ENCODE assay signal across 8 cellular contexts in genomic region chr7:34091330-34091917, GRCh38.
DNase-seq lines count a peak whose midpoint lies in the region; ATAC-seq and TF ChIP-seq lines count a peak whose summit lies in the region.

No MANE protein-coding gene starts in this region.

- H3F3A ChIP-seq in GM23248 (ENCODE audit: insufficient read depth) (peaks cover 24% of the 10 kb centered on the region), PC-9 (ENCODE audit: insufficient read depth, low read depth) (no peaks in the 10 kb centered on the region)

- H3K9me3 ChIP-seq in BE2C (no peaks in the 10 kb centered on the region), GM23248 (ENCODE audit: low read depth) (no peaks in the 10 kb centered on the region), PC-9 (ENCODE audit: insufficient read depth, low read depth) (no peaks in the 10 kb centered on the region), upper lobe of right lung (no peaks in the 10 kb centered on the region)

- POLR2A ChIA-PET in PC-9 (lab: Charles Lee; ENCODE audit: unreplicated experiment): no interaction called here

- H3K4me1 ChIP-seq in BE2C (no peaks in the 10 kb centered on the region), GM23248 (ENCODE audit: insufficient read depth) (peaks cover 14% of the 10 kb centered on the region), PC-9 (replicated peaks; ENCODE audit: insufficient read depth) (no peaks in the 10 kb centered on the region), upper lobe of right lung (no peaks in the 10 kb centered on the region)

- H3K79me2 ChIP-seq in GM23248 (ENCODE audit: insufficient read depth): 0 out of 2 replicates have a peak, but pooled peaks cover 9% of the 10 kb centered on the region
- H3K79me2 ChIP-seq in PC-9 (ENCODE audit: low read depth): no peaks in the 10 kb centered on the region

- H2AFZ ChIP-seq in GM23248 (no peak overlapping the region), PC-9 (no peak overlapping the region)

- ATAC-seq in upper lobe of right lung: peak; percentile 56

- intact Hi-C loops in PC-9 (cut with micrococcal nuclease; ENCODE audit: unreplicated experiment): no loop called here
- intact Hi-C loops in upper lobe of right lung (cut with DNase I): no loop called here
- intact Hi-C loops in lower leg skin (cut with DNase I; ENCODE audit: low total_unique reads): no loop called here

- DNase-seq in BE2C (peak; percentile 14), GM23248 (peak; percentile 70), PC-9 (no peak), fibroblast of mammary gland (ENCODE audit: low read depth) (peak; percentile 81), upper lobe of right lung (no peak), lower leg skin (ENCODE audit: low spot score in 2 of 2) (no peak), middle frontal gyrus (ENCODE audit: extremely low spot score, low spot score) (no peak), NCI-H524 treated with DMSO at 0.1 percent for 48 hours (lab: John Stamatoyannopoulos, UW) (no peak)

- H3K4me3 ChIP-seq in BE2C (ENCODE audit: low read depth, low read length) (no peak overlapping the region), GM23248 (no peak overlapping the region), PC-9 (no peak overlapping the region), fibroblast of mammary gland (ENCODE audit: control insufficient read depth, low read depth, low read length) (no peak overlapping the region), upper lobe of right lung (no peak overlapping the region), lower leg skin (ENCODE audit: low read depth, poor library complexity, severe bottlenecking) (no peak overlapping the region)

- H3K27me3 ChIP-seq in BE2C (no peaks in the 10 kb centered on the region), GM23248 (replicated peaks; ENCODE audit: insufficient read depth) (no peaks in the 10 kb centered on the region), PC-9 (ENCODE audit: insufficient read depth, low read depth) (no peaks in the 10 kb centered on the region), upper lobe of right lung (no peaks in the 10 kb centered on the region)

- BruUV-seq in PC-9 (replicated peaks; lab: Mats Ljungman, UMichigan): no TSS peak

- peak; percentile 47 for TF ChIP-seq CTCF in BE2C (IDR thresholded peaks at IDR 0.05; ENCODE audit: low read depth, low read length)
- TF ChIP-seq CTCF in PC-9 (conservative IDR thresholded peaks at IDR 0.05): peak; percentile 88
- TF ChIP-seq CTCF in fibroblast of mammary gland (conservative IDR thresholded peaks at IDR 0.05; ENCODE audit: control insufficient read depth, insufficient read depth, low read depth, low read length): peak; percentile 63
- peak; percentile 42 for TF ChIP-seq CTCF in upper lobe of right lung (IDR thresholded peaks at IDR 0.05)
- no peak for TF ChIP-seq CTCF in lower leg skin (IDR thresholded peaks at IDR 0.05)

- H3K36me3 ChIP-seq in BE2C: no peaks in the 10 kb centered on the region
- H3K36me3 ChIP-seq in GM23248 (ENCODE audit: low read depth): peaks cover 34% of the 10 kb centered on the region
- no peaks in the 10 kb centered on the region for H3K36me3 ChIP-seq in PC-9 (ENCODE audit: low read depth)
- H3K36me3 ChIP-seq in upper lobe of right lung: no peaks in the 10 kb centered on the region

- H3K4me2 ChIP-seq in GM23248 (ENCODE audit: unreplicated experiment): no peak overlapping the region
- no peak overlapping the region for H3K4me2 ChIP-seq in PC-9

- H3K9ac ChIP-seq in GM23248: no peak overlapping the region

- 33 to 49% methylated on average over 4 of the region's 4 CpGs for WGBS in GM23248 (ENCODE audit: low coverage in 1 of 2, low lambda C conversion rate in 2 of 2, missing lambda C conversion rate in 2 of 2), 2 experiments
- WGBS in lower leg skin, 2 donors: 32 to 34% methylated on average over 4 of the region's 4 CpGs

- H3K9me2 ChIP-seq in GM23248 (ENCODE audit: insufficient read depth): no peaks in the 10 kb centered on the region
- H3K9me2 ChIP-seq in PC-9 (ENCODE audit: insufficient read depth): no peaks in the 10 kb centered on the region

- in situ Hi-C loops in GM23248 (cut with MboI): no loop called here

- H3K27ac ChIP-seq in GM23248 (no peak overlapping the region), PC-9 (no peak overlapping the region), upper lobe of right lung (no peak overlapping the region)

- CTCF ChIA-PET in PC-9 (lab: Charles Lee): no interaction called here

- no peaks in the 10 kb centered on the region for H4K20me1 ChIP-seq in GM23248 (ENCODE audit: insufficient read depth)
- no peaks in the 10 kb centered on the region for H4K20me1 ChIP-seq in PC-9 (ENCODE audit: insufficient read depth)

- no peak for TF ChIP-seq POLR2A in lower leg skin (IDR thresholded peaks at IDR 0.05)

Comparison
In these comparisons a context has a peak if more than half of its experiments do, and no peak if none do; other contexts are left out.
1. DNase-seq: peak in BE2C (single experiment), GM23248 (single experiment) and fibroblast of mammary gland (single experiment); none in PC-9 (0 of 2), upper lobe of right lung (single experiment), lower leg skin (0 of 2), middle frontal gyrus (single experiment) and NCI-H524 treated with DMSO at 0.1 percent for 48 hours (single experiment).
2. CTCF ChIP-seq: peak in BE2C (single experiment), PC-9 (single experiment), fibroblast of mammary gland (single experiment) and upper lobe of right lung (single experiment); none in lower leg skin (0 of 3).